ENCODE assay signal across 11 cellular contexts in genomic region chr6:36650848-36651247, GRCh38. TPM values are rescaled to one million over a fixed set of nuclear protein-coding genes. Genes with fewer than 3 reads are reported as not detected.
A peak's percentile ranks its signal among the peaks of the same experiment; 100 is the strongest.
DNase-seq lines count a peak whose midpoint lies in the region; TF ChIP-seq lines count a peak whose summit lies in the region.
"Had no signal": no experiment of that assay in that cellular context is flagged by ENCODE, and none has a peak within 500 bp of the region (broad histone marks: within the 10 kb centered on the region; RNA-seq: fewer than 3 reads in every experiment).

No MANE protein-coding gene starts in this region.

- no peaks in the 10 kb centered on the region for H3K36me3 ChIP-seq in GM06990 (ENCODE audit: control insufficient read depth, insufficient read depth, low read length)
- H3K36me3 ChIP-seq in HAP-1 (replicated peaks): no peaks in the 10 kb centered on the region
- no peaks in the 10 kb centered on the region for H3K36me3 ChIP-seq in hepatocyte (replicated peaks; ENCODE audit: insufficient read depth, low read depth)

- H3K79me2 ChIP-seq in hepatocyte: no peaks in the 10 kb centered on the region

- H3K4me2 ChIP-seq in hepatocyte: no peak overlapping the region

- H4K20me1 ChIP-seq in hepatocyte (ENCODE audit: insufficient read depth, poor library complexity, severe bottlenecking): no peaks in the 10 kb centered on the region

- intact Hi-C loops in posterior vena cava (cut with DNase I): no loop called here

- H3K4me3 ChIP-seq in GM06990 (replicated peaks; ENCODE audit: low read depth, low read length) (no peak overlapping the region), HAP-1 (no peak overlapping the region), NB4 (ENCODE audit: low read depth, low read length) (no peak overlapping the region), hepatocyte (no peak overlapping the region)

- WGBS in hepatocyte (ENCODE audit: low lambda C conversion rate, missing lambda C conversion rate): 14% methylated on average over 2 of the region's 2 CpGs

- in situ Hi-C loops in HAP-1 (cut with MboI; ENCODE audit: low sequenced_read_pairs): no loop called here

- H3K27me3 ChIP-seq in GM06990 (replicated peaks; ENCODE audit: control insufficient read depth, insufficient read depth, low read length) (no peaks in the 10 kb centered on the region), HAP-1 (ENCODE audit: low read depth) (no peaks in the 10 kb centered on the region), hepatocyte (no peaks in the 10 kb centered on the region)

- no peak for TF ChIP-seq POLR2A in NB4 (IDR thresholded peaks at IDR 0.05; ENCODE audit: extremely low read depth, insufficient read length)

- no peak for TF ChIP-seq CTCF in GM06990 (IDR thresholded peaks at IDR 0.05; ENCODE audit: insufficient read depth, low read length, poor library complexity, severe bottlenecking)
- TF ChIP-seq CTCF in NB4 (IDR thresholded peaks at IDR 0.05; ENCODE audit: low read depth, low read length): no peak
- TF ChIP-seq CTCF in hepatocyte (IDR thresholded peaks at IDR 0.05; ENCODE audit: poor library complexity): no peak

- no peaks in the 10 kb centered on the region for H3K9me2 ChIP-seq in hepatocyte (replicated peaks; ENCODE audit: insufficient read depth)

- H3K9me3 ChIP-seq in HAP-1 (no peaks in the 10 kb centered on the region), hepatocyte (ENCODE audit: low read depth) (no peaks in the 10 kb centered on the region)

- peak; percentile 70 for DNase-seq in GM06990 (ENCODE audit: extremely low read depth, insufficient read length)
- DNase-seq in HAP-1 (ENCODE audit: low spot score in 2 of 2): peak; percentile 17 to 28
- peak; percentile 82 for DNase-seq in NB4 (ENCODE audit: low read depth)
- DNase-seq in hepatocyte (ENCODE audit: low spot score): no peak
- DNase-seq in SHP77 (lab: John Stamatoyannopoulos, UW): no peak
- no peak for DNase-seq in hippocampal formation (lab: John Stamatoyannopoulos, UW)
- DNase-seq in activated naive CD4-positive, alpha-beta T cell treated with anti-CD3 and anti-CD28 coated beads, Interleukin-2, amount 50 U/mL, for 16 hours: no peak
- DNase-seq in posterior vena cava (ENCODE audit: low spot score): no peak
- DNase-seq: activated effector memory CD4-positive, alpha-beta T cell treated with anti-CD3 and anti-CD28 coated beads, Interleukin-2, amount 50 U/mL, for 16 hours; T-helper 9 cell had no signal

- no peak overlapping the region for H2AFZ ChIP-seq in hepatocyte

- peak overlapping the region; percentile 29 for H3K27ac ChIP-seq in hepatocyte
- H3K27ac ChIP-seq: HL-60 had no signal

- H3K4me1 ChIP-seq in HAP-1 (peaks cover 5% of the 10 kb centered on the region; the same call in 1 of the 2 replicates), hepatocyte (ENCODE audit: insufficient read depth) (peaks cover 18% of the 10 kb centered on the region)

RNA-seq across cellular contexts. Expression of gene CDKN1A, which starts 27.7 kb away (rescaled TPM):
- total RNA-seq in hepatocyte: 246 TPM in 2 replicates
- 318 and 344 TPM in 2 replicates for polyA plus RNA-seq in hepatocyte
- 100 to 1,000 TPM in 1 of 2 donors, 10 to 100 TPM in 1; 87.4 to 195 TPM for total RNA-seq in posterior vena cava

RNA-seq across cellular contexts. Expression of gene RAB44, which starts 46.8 kb away (rescaled TPM):
- total RNA-seq in hepatocyte (not detected in 2 replicates), posterior vena cava (under 1 TPM; 0.33 to 0.42 TPM)
- polyA plus RNA-seq in hepatocyte: not detected in 2 replicates

RNA-seq across cellular contexts. Expression of gene SRSF3, which starts 56.7 kb away (rescaled TPM):
- total RNA-seq in hepatocyte (115 and 135 TPM in 2 replicates), posterior vena cava (100 to 1,000 TPM; 170 to 190 TPM)
- polyA plus RNA-seq in hepatocyte: 190 and 192 TPM in 2 replicates

Comparison
In these comparisons a context has a peak if more than half of its experiments do, and no peak if none do; other contexts are left out.
1. DNase-seq: peak in GM06990 (single experiment), HAP-1 (2 of 2) and NB4 (single experiment); none in hepatocyte (single experiment), SHP77 (0 of 2), hippocampal formation (0 of 2), activated naive CD4-positive, alpha-beta T cell treated with anti-CD3 and anti-CD28 coated beads, Interleukin-2, amount 50 U/mL, for 16 hours (single experiment) and posterior vena cava (single experiment).